27 cellular contexts compared by ENCODE assay signal in genomic region chr7:82270909-82271308, GRCh38.
"Had no signal": no experiment of that assay in that cellular context is flagged by ENCODE, and none has a peak within 500 bp of the region (broad histone marks: within the 10 kb centered on the region; RNA-seq: fewer than 3 reads in every experiment).

No MANE protein-coding gene starts in this region.

- H3K27ac ChIP-seq: neural progenitor cell, ovary, parathyroid adenoma, right lobe of liver, sigmoid colon, stomach, thoracic aorta, thyroid gland, tibial nerve, upper lobe of left lung, vagina had no signal

- H3K27me3 ChIP-seq: neural progenitor cell, ovary, right lobe of liver, sigmoid colon, stomach, thyroid gland, tibial nerve, upper lobe of left lung, vagina had no signal

- FAIRE-seq: small intestine, urothelium cell line had no signal

- DNase-seq: naive thymus-derived CD8-positive, alpha-beta T cell; nephron progenitor cell; occipital lobe; ovary; posterior cingulate gyrus; right cardiac atrium; right lobe of liver; sigmoid colon; small intestine; stimulated activated CD4-positive, alpha-beta T cell treated with anti-CD3 and anti-CD28 coated beads, Interleukin-15, amount 100 ng/mL, for 24 hours; stimulated activated CD4-positive, alpha-beta T cell treated with anti-CD3 and anti-CD28 coated beads, Interleukin-2, amount 100 ng/mL, for 24 hours; stimulated activated CD4-positive, alpha-beta T cell treated with anti-CD3 and anti-CD28 coated beads, Interleukin-2, amount 100 ng/mL, for 48 hours; stimulated activated CD4-positive, alpha-beta T cell treated with anti-CD3 and anti-CD28 coated beads, Interleukin-4, amount 100 ng/mL, for 24 hours; stimulated activated naive B cell treated with anti-CD40 and anti-IgM and Interleukin-4, amounts not matched to agents 10 μg/mL and 1 μg/mL and 100 μg/mL, for 72 hours; stimulated activated naive CD4-positive, alpha-beta T cell treated with Interleukin-2 at 50 U/mL for 16 hours; stomach; thyroid gland; trophoblast cell; upper lobe of left lung had no signal

- H3K4me2 ChIP-seq: neural progenitor cell had no signal

- H3K79me2 ChIP-seq: parathyroid adenoma had no signal

- H3K4me1 ChIP-seq: neural progenitor cell, parathyroid adenoma, right lobe of liver, stomach, tibial nerve, upper lobe of left lung, vagina had no signal

- H2AFZ ChIP-seq: neural progenitor cell, parathyroid adenoma had no signal

- H3K4me3 ChIP-seq: neural progenitor cell, ovary, right lobe of liver, sigmoid colon, stomach, thoracic aorta, thyroid gland, tibial nerve, upper lobe of left lung, vagina had no signal

- ATAC-seq: naive thymus-derived CD8-positive, alpha-beta T cell; natural killer cell treated with Interleukin-12 subunit alpha and Interleukin-12 subunit beta and Interleukin-15 and Interleukin-18, amount 100 ng/mL, for 72 hours; right cardiac atrium; right lobe of liver; stimulated activated effector memory CD8-positive, alpha-beta T cell treated with anti-CD3 and anti-CD28 coated beads, Interleukin-12 subunit alpha, Interleukin-12 subunit beta, amount 100 ng/mL, for 72 hours; stimulated activated naive B cell treated with anti-CD40 and anti-IgM and Interleukin-4, amounts not matched to agents 10 μg/mL and 1 μg/mL and 100 μg/mL, for 72 hours had no signal

- H3K9ac ChIP-seq: neural progenitor cell, parathyroid adenoma had no signal

- H3K36me3 ChIP-seq: neural progenitor cell, ovary, right lobe of liver, sigmoid colon, stomach, thoracic aorta, thyroid gland, tibial nerve, upper lobe of left lung, vagina had no signal

- H3K9me3 ChIP-seq: ovary, right lobe of liver, sigmoid colon, stomach, thoracic aorta, thyroid gland, tibial nerve, upper lobe of left lung, vagina had no signal
